8 cellular contexts compared by ENCODE assay signal in genomic region chr13:20193142-20193923, GRCh38. TPM values are rescaled to one million over a fixed set of nuclear protein-coding genes. Genes with fewer than 3 reads are reported as not detected.
A peak's percentile ranks its signal among the peaks of the same experiment; 100 is the strongest.
DNase-seq lines count a peak whose midpoint lies in the region; ATAC-seq and TF ChIP-seq lines count a peak whose summit lies in the region.

No MANE protein-coding gene starts in this region.

- POLR2A ChIA-PET in AG04449 (lab: Yijun Ruan, JAX), result no interaction called here

- H3K9me3 Mint-ChIP-seq in chondrocyte (ENCODE audit: low read depth), result no peaks in the 10 kb centered on the region

- peaks cover 47% of the 10 kb centered on the region for H3K27me3 Mint-ChIP-seq in chondrocyte (ENCODE audit: low read depth)

- H3K4me1 ChIP-seq in KMS-11 (ENCODE audit: low read depth, poor library complexity, severe bottlenecking) (peaks cover 37% of the 10 kb centered on the region), muscle layer of duodenum (ENCODE audit: control insufficient read depth in 1 of 2, insufficient read depth in 2 of 2, low read length in 2 of 2) (peaks cover 3 to 27% of the 10 kb centered on the region in 2 donors)

- no peak overlapping the region for H3K27ac ChIP-seq in KMS-11
- H3K27ac ChIP-seq in muscle layer of duodenum (ENCODE audit: low read length), result no peak overlapping the region

- H3K27me3 ChIP-seq in KMS-11 (ENCODE audit: insufficient read depth, low read depth), result peaks cover 13% of the 10 kb centered on the region
- peaks cover 36% of the 10 kb centered on the region for H3K27me3 ChIP-seq in muscle layer of duodenum (ENCODE audit: low read depth, low read length)

- no peak for ATAC-seq in GM19463 (IDR thresholded peaks at IDR 0.05; ENCODE audit: unreplicated experiment)
- ATAC-seq in HG02840 (IDR thresholded peaks at IDR 0.05; ENCODE audit: low FRiP score, unreplicated experiment), result no peak

- CTCF ChIA-PET in AG04449 (lab: Yijun Ruan, JAX), result interaction anchor here (2.4 kb wide), 1 partner anchor 11 kb away, joined by 16 read pairs; no protein-coding TSS in a partner anchor

- H3K9ac ChIP-seq in KMS-11, result peak overlapping the region; percentile 53; the same call in 1 of the 2 replicates

- H3K27ac Mint-ChIP-seq in chondrocyte (ENCODE audit: unreplicated experiment), result no peak overlapping the region

- H3K36me3 ChIP-seq in KMS-11 (ENCODE audit: insufficient read depth) (no peaks in the 10 kb centered on the region), muscle layer of duodenum (ENCODE audit: control insufficient read depth in 1 of 2, insufficient read depth in 2 of 2, low read length in 2 of 2) (no peaks in the 10 kb centered on the region)

- no peaks in the 10 kb centered on the region for H4K20me1 ChIP-seq in KMS-11 (ENCODE audit: insufficient read depth)

- H3K36me3 Mint-ChIP-seq in chondrocyte (ENCODE audit: low read depth), result peaks cover 3% of the 10 kb centered on the region

- H3K79me2 ChIP-seq in KMS-11 (ENCODE audit: insufficient read depth, low read depth), result no peaks in the 10 kb centered on the region

- H3K4me2 ChIP-seq in KMS-11, result peak overlapping the region; percentile 86

- H2AFZ ChIP-seq in KMS-11 (ENCODE audit: low read depth), result peak overlapping the region; percentile 79

- no peak for TF ChIP-seq CTCF in AG04449 (IDR thresholded peaks at IDR 0.05; ENCODE audit: insufficient read depth, low read length, missing control alignments)
- TF ChIP-seq CTCF in KMS-11 (conservative IDR thresholded peaks at IDR 0.05; ENCODE audit: low read depth, low read length), result no peak
- TF ChIP-seq CTCF in chondrocyte (IDR thresholded peaks at IDR 0.05), result no peak

- no peak for DNase-seq in AG04449 (ENCODE audit: low read depth, low spot score)
- no peak for DNase-seq in chondrocyte (ENCODE audit: low spot score)
- DNase-seq in NCI-H2227 treated with DMSO at 0.1 percent for 48 hours (lab: John Stamatoyannopoulos, UW), result no peak
- DNase-seq in mesenteric fat pad (ENCODE audit: low spot score), result no peak

- H3K4me3 Mint-ChIP-seq in chondrocyte (ENCODE audit: unreplicated experiment), result peak overlapping the region; percentile 63

- H3K9me3 ChIP-seq in muscle layer of duodenum (ENCODE audit: control insufficient read depth in 1 of 2, low read length in 2 of 2), result no peaks in the 10 kb centered on the region

- H3K4me3 ChIP-seq in AG04449 (ENCODE audit: low read depth, low read length) (peak overlapping the region; percentile 1; the same call in 1 of the 2 replicates), KMS-11 (IDR thresholded peaks at IDR 0.05; ENCODE audit: insufficient read depth, low read depth, low read length) (no peak overlapping the region), muscle layer of duodenum (ENCODE audit: low read depth in 1 of 2, low read length in 2 of 2) (peak overlapping the region; percentile 14 to 69)

- peaks cover 5% of the 10 kb centered on the region for H3K4me1 Mint-ChIP-seq in chondrocyte (ENCODE audit: low read depth)

RNA-seq across cellular contexts. Expression of gene GJB2, which starts 0.6 kb away (rescaled TPM):
- not detected in 3 replicates for total RNA-seq in chondrocyte
- 0.26 TPM for total RNA-seq in mesenteric fat pad

RNA-seq across cellular contexts. Expression of gene GJA3, which starts 32.5 kb away (rescaled TPM):
- total RNA-seq in chondrocyte (0.17 to 0.37 TPM (median 0.33 TPM) in 3 replicates), mesenteric fat pad (0.06 TPM)

RNA-seq across cellular contexts. Expression of gene GJB6, which starts 38.8 kb away (rescaled TPM):
- total RNA-seq in chondrocyte (not detected in 3 replicates), mesenteric fat pad (not detected)
